Comparison of ENCODE assay signal across 1 cellular context in the genomic region with DNA sequence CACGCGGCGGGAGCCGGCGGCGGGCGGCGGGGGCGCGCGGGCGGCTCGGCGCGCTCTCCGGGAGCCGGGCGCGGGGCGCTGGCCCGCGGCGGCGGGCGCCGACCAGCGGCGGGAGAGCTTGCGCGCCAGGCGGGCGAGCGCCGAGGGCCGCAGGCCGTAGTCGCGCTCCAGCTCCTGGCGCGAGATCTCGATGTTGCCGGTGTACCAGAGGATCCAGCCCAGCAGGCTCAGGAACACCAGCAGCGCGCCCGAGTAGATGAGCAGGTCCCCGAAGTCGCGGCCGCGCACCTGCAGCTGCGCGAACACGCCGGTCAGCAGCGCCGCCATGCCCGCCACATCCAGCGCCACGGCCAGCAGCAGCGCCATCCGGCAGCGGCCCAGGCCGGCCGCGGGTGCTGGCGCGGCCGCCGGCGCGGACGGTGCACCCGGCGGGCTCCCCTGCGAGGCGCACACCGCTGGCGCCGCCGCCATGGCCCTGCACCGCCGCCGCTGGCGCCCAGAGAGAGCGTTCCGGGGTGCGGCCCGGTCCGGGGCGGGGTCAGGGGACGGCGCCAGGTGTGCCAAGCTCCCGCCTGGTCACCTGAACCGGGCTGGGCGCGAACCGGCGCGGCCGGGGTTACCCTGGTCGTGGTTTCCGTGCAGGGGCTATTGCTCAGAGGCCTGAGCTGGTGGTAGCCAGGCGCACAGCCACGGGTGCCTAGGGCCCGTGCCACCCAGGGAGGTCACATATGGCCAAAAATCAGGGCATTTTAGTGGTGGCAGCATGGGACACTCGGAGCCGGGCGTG.
TF ChIP-seq lines count a peak whose summit lies in the region.

A gene with protein sequence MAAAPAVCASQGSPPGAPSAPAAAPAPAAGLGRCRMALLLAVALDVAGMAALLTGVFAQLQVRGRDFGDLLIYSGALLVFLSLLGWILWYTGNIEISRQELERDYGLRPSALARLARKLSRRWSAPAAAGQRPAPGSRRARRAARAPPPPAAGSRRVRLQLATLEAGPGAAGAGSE (minus strand): TSS at position 504 of the 787 bp plus-strand sequence. CDS start 33 bp downstream, at position 471.

TF ChIP-seq in K562, 482 proteins besides CTCF, POLR2A, EP300 and RAD21 (continued from another document and continues in another):
- TF ChIP-seq TARDBP (IDR thresholded peaks at IDR 0.05) = no peak
- TF ChIP-seq, protein P1, sequence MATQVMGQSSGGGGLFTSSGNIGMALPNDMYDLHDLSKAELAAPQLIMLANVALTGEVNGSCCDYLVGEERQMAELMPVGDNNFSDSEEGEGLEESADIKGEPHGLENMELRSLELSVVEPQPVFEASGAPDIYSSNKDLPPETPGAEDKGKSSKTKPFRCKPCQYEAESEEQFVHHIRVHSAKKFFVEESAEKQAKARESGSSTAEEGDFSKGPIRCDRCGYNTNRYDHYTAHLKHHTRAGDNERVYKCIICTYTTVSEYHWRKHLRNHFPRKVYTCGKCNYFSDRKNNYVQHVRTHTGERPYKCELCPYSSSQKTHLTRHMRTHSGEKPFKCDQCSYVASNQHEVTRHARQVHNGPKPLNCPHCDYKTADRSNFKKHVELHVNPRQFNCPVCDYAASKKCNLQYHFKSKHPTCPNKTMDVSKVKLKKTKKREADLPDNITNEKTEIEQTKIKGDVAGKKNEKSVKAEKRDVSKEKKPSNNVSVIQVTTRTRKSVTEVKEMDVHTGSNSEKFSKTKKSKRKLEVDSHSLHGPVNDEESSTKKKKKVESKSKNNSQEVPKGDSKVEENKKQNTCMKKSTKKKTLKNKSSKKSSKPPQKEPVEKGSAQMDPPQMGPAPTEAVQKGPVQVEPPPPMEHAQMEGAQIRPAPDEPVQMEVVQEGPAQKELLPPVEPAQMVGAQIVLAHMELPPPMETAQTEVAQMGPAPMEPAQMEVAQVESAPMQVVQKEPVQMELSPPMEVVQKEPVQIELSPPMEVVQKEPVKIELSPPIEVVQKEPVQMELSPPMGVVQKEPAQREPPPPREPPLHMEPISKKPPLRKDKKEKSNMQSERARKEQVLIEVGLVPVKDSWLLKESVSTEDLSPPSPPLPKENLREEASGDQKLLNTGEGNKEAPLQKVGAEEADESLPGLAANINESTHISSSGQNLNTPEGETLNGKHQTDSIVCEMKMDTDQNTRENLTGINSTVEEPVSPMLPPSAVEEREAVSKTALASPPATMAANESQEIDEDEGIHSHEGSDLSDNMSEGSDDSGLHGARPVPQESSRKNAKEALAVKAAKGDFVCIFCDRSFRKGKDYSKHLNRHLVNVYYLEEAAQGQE (CRISPR knock-in tag; IDR thresholded peaks at IDR 0.05; ENCODE audit: low read depth) = 0 out of 2 replicates have a peak, but pooled peaks have one; percentile 48
- no peak for TF ChIP-seq DIDO1 (tag; IDR thresholded peaks at IDR 0.05; ENCODE audit: low read depth)
- no peak for TF ChIP-seq ZNF75A (CRISPR knock-in tag; IDR thresholded peaks at IDR 0.05)
- TF ChIP-seq HNRNPL (IDR thresholded peaks at IDR 0.05; ENCODE audit: low read depth, low read length) = peak; percentile 69; the same call in 1 of the 2 replicates
- TF ChIP-seq, protein P2, sequence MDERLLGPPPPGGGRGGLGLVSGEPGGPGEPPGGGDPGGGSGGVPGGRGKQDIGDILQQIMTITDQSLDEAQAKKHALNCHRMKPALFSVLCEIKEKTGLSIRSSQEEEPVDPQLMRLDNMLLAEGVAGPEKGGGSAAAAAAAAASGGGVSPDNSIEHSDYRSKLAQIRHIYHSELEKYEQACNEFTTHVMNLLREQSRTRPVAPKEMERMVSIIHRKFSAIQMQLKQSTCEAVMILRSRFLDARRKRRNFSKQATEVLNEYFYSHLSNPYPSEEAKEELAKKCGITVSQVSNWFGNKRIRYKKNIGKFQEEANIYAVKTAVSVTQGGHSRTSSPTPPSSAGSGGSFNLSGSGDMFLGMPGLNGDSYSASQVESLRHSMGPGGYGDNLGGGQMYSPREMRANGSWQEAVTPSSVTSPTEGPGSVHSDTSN (CRISPR knock-in tag; IDR thresholded peaks at IDR 0.05; ENCODE audit: low read depth) = no peak
- TF ChIP-seq, protein P2 (tag; conservative IDR thresholded peaks at IDR 0.05; ENCODE audit: low read depth) = no peak
- peak in 1 of 2 experiments; percentile 28; a peak in 2 of 4 replicates for TF ChIP-seq NRF1 (conservative IDR thresholded peaks at IDR 0.05 in 1 of 2, IDR thresholded peaks at IDR 0.05 in 1 of 2)
- TF ChIP-seq SNIP1 (IDR thresholded peaks at IDR 0.05; ENCODE audit: low read depth) = no peak
- TF ChIP-seq SIX5 (IDR thresholded peaks at IDR 0.05; ENCODE audit: borderline replicate concordance in 1 of 2, insufficient read depth in 1 of 2, low read depth in 1 of 2, low read length in 2 of 2) = no peak
- peak; percentile 71 for TF ChIP-seq ZFX (CRISPR knock-in tag; IDR thresholded peaks at IDR 0.05)
- TF ChIP-seq, protein P3, sequence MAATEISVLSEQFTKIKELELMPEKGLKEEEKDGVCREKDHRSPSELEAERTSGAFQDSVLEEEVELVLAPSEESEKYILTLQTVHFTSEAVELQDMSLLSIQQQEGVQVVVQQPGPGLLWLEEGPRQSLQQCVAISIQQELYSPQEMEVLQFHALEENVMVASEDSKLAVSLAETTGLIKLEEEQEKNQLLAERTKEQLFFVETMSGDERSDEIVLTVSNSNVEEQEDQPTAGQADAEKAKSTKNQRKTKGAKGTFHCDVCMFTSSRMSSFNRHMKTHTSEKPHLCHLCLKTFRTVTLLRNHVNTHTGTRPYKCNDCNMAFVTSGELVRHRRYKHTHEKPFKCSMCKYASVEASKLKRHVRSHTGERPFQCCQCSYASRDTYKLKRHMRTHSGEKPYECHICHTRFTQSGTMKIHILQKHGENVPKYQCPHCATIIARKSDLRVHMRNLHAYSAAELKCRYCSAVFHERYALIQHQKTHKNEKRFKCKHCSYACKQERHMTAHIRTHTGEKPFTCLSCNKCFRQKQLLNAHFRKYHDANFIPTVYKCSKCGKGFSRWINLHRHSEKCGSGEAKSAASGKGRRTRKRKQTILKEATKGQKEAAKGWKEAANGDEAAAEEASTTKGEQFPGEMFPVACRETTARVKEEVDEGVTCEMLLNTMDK (IDR thresholded peaks at IDR 0.05; ENCODE audit: borderline replicate concordance, insufficient read depth, low read depth, low read length, poor library complexity, severe bottlenecking) = no peak
- no peak for TF ChIP-seq MYNN (IDR thresholded peaks at IDR 0.05)
- TF ChIP-seq MYNN (CRISPR knock-in tag; IDR thresholded peaks at IDR 0.05) = no peak
- TF ChIP-seq FUS (optimal IDR thresholded peaks at IDR 0.05; ENCODE audit: low read depth, low read length) = no peak
- peak; percentile 59 for TF ChIP-seq SAP30 (IDR thresholded peaks at IDR 0.05; ENCODE audit: borderline replicate concordance, insufficient read depth, low read depth, low read length, poor library complexity, severe bottlenecking)
- TF ChIP-seq, protein P4, sequence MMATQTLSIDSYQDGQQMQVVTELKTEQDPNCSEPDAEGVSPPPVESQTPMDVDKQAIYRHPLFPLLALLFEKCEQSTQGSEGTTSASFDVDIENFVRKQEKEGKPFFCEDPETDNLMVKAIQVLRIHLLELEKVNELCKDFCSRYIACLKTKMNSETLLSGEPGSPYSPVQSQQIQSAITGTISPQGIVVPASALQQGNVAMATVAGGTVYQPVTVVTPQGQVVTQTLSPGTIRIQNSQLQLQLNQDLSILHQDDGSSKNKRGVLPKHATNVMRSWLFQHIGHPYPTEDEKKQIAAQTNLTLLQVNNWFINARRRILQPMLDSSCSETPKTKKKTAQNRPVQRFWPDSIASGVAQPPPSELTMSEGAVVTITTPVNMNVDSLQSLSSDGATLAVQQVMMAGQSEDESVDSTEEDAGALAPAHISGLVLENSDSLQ (IDR thresholded peaks at IDR 0.05) = no peak
- peak; percentile 83 for TF ChIP-seq POLR2G (IDR thresholded peaks at IDR 0.05; ENCODE audit: low read depth, low read length)
- TF ChIP-seq, protein P5, sequence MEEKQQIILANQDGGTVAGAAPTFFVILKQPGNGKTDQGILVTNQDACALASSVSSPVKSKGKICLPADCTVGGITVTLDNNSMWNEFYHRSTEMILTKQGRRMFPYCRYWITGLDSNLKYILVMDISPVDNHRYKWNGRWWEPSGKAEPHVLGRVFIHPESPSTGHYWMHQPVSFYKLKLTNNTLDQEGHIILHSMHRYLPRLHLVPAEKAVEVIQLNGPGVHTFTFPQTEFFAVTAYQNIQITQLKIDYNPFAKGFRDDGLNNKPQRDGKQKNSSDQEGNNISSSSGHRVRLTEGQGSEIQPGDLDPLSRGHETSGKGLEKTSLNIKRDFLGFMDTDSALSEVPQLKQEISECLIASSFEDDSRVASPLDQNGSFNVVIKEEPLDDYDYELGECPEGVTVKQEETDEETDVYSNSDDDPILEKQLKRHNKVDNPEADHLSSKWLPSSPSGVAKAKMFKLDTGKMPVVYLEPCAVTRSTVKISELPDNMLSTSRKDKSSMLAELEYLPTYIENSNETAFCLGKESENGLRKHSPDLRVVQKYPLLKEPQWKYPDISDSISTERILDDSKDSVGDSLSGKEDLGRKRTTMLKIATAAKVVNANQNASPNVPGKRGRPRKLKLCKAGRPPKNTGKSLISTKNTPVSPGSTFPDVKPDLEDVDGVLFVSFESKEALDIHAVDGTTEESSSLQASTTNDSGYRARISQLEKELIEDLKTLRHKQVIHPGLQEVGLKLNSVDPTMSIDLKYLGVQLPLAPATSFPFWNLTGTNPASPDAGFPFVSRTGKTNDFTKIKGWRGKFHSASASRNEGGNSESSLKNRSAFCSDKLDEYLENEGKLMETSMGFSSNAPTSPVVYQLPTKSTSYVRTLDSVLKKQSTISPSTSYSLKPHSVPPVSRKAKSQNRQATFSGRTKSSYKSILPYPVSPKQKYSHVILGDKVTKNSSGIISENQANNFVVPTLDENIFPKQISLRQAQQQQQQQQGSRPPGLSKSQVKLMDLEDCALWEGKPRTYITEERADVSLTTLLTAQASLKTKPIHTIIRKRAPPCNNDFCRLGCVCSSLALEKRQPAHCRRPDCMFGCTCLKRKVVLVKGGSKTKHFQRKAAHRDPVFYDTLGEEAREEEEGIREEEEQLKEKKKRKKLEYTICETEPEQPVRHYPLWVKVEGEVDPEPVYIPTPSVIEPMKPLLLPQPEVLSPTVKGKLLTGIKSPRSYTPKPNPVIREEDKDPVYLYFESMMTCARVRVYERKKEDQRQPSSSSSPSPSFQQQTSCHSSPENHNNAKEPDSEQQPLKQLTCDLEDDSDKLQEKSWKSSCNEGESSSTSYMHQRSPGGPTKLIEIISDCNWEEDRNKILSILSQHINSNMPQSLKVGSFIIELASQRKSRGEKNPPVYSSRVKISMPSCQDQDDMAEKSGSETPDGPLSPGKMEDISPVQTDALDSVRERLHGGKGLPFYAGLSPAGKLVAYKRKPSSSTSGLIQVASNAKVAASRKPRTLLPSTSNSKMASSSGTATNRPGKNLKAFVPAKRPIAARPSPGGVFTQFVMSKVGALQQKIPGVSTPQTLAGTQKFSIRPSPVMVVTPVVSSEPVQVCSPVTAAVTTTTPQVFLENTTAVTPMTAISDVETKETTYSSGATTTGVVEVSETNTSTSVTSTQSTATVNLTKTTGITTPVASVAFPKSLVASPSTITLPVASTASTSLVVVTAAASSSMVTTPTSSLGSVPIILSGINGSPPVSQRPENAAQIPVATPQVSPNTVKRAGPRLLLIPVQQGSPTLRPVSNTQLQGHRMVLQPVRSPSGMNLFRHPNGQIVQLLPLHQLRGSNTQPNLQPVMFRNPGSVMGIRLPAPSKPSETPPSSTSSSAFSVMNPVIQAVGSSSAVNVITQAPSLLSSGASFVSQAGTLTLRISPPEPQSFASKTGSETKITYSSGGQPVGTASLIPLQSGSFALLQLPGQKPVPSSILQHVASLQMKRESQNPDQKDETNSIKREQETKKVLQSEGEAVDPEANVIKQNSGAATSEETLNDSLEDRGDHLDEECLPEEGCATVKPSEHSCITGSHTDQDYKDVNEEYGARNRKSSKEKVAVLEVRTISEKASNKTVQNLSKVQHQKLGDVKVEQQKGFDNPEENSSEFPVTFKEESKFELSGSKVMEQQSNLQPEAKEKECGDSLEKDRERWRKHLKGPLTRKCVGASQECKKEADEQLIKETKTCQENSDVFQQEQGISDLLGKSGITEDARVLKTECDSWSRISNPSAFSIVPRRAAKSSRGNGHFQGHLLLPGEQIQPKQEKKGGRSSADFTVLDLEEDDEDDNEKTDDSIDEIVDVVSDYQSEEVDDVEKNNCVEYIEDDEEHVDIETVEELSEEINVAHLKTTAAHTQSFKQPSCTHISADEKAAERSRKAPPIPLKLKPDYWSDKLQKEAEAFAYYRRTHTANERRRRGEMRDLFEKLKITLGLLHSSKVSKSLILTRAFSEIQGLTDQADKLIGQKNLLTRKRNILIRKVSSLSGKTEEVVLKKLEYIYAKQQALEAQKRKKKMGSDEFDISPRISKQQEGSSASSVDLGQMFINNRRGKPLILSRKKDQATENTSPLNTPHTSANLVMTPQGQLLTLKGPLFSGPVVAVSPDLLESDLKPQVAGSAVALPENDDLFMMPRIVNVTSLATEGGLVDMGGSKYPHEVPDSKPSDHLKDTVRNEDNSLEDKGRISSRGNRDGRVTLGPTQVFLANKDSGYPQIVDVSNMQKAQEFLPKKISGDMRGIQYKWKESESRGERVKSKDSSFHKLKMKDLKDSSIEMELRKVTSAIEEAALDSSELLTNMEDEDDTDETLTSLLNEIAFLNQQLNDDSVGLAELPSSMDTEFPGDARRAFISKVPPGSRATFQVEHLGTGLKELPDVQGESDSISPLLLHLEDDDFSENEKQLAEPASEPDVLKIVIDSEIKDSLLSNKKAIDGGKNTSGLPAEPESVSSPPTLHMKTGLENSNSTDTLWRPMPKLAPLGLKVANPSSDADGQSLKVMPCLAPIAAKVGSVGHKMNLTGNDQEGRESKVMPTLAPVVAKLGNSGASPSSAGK (IDR thresholded peaks at IDR 0.05) = no peak
- TF ChIP-seq ZNF589 (CRISPR knock-in tag; IDR thresholded peaks at IDR 0.05; ENCODE audit: low read depth) = peak; percentile 59; the same call in 1 of the 2 replicates
- peak; percentile 73 for TF ChIP-seq CHD2 (IDR thresholded peaks at IDR 0.05; ENCODE audit: low read depth, low read length)
- peak; percentile 73 for TF ChIP-seq RBBP5 (IDR thresholded peaks at IDR 0.05; ENCODE audit: borderline replicate concordance, insufficient read depth, low read length, poor library complexity, severe bottlenecking)
- TF ChIP-seq, protein P6, sequence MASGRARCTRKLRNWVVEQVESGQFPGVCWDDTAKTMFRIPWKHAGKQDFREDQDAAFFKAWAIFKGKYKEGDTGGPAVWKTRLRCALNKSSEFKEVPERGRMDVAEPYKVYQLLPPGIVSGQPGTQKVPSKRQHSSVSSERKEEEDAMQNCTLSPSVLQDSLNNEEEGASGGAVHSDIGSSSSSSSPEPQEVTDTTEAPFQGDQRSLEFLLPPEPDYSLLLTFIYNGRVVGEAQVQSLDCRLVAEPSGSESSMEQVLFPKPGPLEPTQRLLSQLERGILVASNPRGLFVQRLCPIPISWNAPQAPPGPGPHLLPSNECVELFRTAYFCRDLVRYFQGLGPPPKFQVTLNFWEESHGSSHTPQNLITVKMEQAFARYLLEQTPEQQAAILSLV (tag; IDR thresholded peaks at IDR 0.05) = no peak
- no peak for TF ChIP-seq NELFE (IDR thresholded peaks at IDR 0.05; ENCODE audit: insufficient read depth, insufficient read length)
- TF ChIP-seq ZNF165 (CRISPR knock-in tag; IDR thresholded peaks at IDR 0.05; ENCODE audit: borderline replicate concordance) = no peak
- peak; percentile 78; the same call in 1 of the 2 replicates for TF ChIP-seq KAT7 (CRISPR knock-in tag; IDR thresholded peaks at IDR 0.05; ENCODE audit: borderline replicate concordance)
- no peak for TF ChIP-seq JUN (IDR thresholded peaks at IDR 0.05; ENCODE audit: borderline replicate concordance, low read depth, low read length)
- TF ChIP-seq JUN (CRISPR knock-in tag; IDR thresholded peaks at IDR 0.05; ENCODE audit: borderline replicate concordance) = no peak
- no peak for TF ChIP-seq BACH1 (tag; IDR thresholded peaks at IDR 0.05)
